ENCODE assay signal across 1 cellular context in the genomic region with DNA sequence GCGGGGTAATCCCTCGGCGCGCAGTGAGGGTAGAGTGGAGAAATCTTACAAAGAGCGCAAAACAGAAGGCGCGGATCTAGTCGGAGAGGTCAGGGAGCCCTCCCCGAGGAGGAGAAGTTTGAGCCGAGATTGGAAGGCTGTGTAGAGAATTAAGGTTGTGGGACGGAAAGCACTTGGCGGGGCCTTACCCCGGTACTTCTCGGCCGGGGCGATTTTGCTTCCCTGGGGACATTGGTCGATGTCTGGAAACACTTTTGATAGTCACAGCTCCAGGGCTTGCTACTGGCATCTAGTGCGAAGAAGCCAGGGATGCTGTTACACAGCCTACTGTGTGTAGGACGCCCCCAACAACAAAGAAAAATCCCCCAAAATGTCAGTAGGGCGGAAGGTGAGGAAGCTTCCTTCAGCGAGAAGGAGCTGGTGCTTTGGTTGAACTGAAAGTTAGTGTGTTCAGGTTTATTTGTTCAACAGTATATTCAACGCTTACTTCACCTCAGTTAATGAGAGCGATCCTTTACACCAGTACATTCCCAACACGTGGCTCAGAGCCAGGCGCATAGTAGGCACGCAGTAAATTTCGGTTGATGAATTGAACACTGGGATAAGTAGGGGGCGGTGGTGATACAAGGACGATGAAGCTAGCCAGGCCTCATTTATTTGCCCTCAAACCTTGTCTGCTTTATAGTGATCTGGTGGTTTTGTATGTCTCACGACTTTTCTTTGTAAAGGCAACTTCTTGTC.
TF ChIP-seq lines count a peak whose summit lies in the region.

No MANE protein-coding gene starts in this region.

TF ChIP-seq in K562, 482 proteins besides CTCF, POLR2A, EP300 and RAD21 (continues in another document):
- TF ChIP-seq ZNF23 (CRISPR knock-in tag; IDR thresholded peaks at IDR 0.05) (no peak), ELF1 (tag; IDR thresholded peaks at IDR 0.05) (no peak), PHB2 (IDR thresholded peaks at IDR 0.05; ENCODE audit: low read depth) (no peak), POLR2AphosphoS5 (IDR thresholded peaks at IDR 0.05; ENCODE audit: control insufficient read depth, insufficient read depth, low read depth, low read length) (no peak), ATF6 (CRISPR knock-in tag; IDR thresholded peaks at IDR 0.05) (peak; percentile 58; the same call in 1 of the 2 replicates), HCFC1 (IDR thresholded peaks at IDR 0.05; ENCODE audit: low read depth, low read length) (no peak), ZNF212 (CRISPR knock-in tag; IDR thresholded peaks at IDR 0.05) (no peak), UBTF (IDR thresholded peaks at IDR 0.05; ENCODE audit: borderline replicate concordance in 1 of 2, low read depth in 2 of 2, low read length in 2 of 2) (peak in 1 of 2 experiments; percentile 67; a peak in 1 of 4 replicates), ATF7 (IDR thresholded peaks at IDR 0.05) (no peak), SMARCB1 (IDR thresholded peaks at IDR 0.05; ENCODE audit: insufficient read length, low read depth) (no peak), ARID3A (IDR thresholded peaks at IDR 0.05; ENCODE audit: borderline replicate concordance, low read depth, low read length) (no peak), SLC30A9 (CRISPR knock-in tag; IDR thresholded peaks at IDR 0.05) (no peak), BMI1 (IDR thresholded peaks at IDR 0.05; ENCODE audit: low read length) (no peak), ZNF41 (CRISPR knock-in tag; conservative IDR thresholded peaks at IDR 0.05) (no peak), FOXA1 (IDR thresholded peaks at IDR 0.05; ENCODE audit: borderline replicate concordance) (no peak), GTF2F1 (IDR thresholded peaks at IDR 0.05; ENCODE audit: low read depth, low read length) (no peak; the same call in 1 of the 2 replicates), ARNT (IDR thresholded peaks at IDR 0.05) (no peak), ZBTB1 (CRISPR knock-in tag; IDR thresholded peaks at IDR 0.05; ENCODE audit: borderline replicate concordance, low read depth) (no peak), MEIS2 (IDR thresholded peaks at IDR 0.05; ENCODE audit: partially characterized antibody) (no peak), MIER1 (IDR thresholded peaks at IDR 0.05; ENCODE audit: low read depth) (no peak), SMAD1 (IDR thresholded peaks at IDR 0.05; ENCODE audit: low read depth, low read length, partially characterized antibody) (peak; percentile 55), NCOR1 (IDR thresholded peaks at IDR 0.05) (no peak), ZNF79 (CRISPR knock-in tag; IDR thresholded peaks at IDR 0.05; ENCODE audit: low read depth) (no peak), TAF1 (IDR thresholded peaks at IDR 0.05; ENCODE audit: control insufficient read depth, extremely low read depth, insufficient read depth, low read length, severe bottlenecking) (no peak)
- TF ChIP-seq, protein P1, sequence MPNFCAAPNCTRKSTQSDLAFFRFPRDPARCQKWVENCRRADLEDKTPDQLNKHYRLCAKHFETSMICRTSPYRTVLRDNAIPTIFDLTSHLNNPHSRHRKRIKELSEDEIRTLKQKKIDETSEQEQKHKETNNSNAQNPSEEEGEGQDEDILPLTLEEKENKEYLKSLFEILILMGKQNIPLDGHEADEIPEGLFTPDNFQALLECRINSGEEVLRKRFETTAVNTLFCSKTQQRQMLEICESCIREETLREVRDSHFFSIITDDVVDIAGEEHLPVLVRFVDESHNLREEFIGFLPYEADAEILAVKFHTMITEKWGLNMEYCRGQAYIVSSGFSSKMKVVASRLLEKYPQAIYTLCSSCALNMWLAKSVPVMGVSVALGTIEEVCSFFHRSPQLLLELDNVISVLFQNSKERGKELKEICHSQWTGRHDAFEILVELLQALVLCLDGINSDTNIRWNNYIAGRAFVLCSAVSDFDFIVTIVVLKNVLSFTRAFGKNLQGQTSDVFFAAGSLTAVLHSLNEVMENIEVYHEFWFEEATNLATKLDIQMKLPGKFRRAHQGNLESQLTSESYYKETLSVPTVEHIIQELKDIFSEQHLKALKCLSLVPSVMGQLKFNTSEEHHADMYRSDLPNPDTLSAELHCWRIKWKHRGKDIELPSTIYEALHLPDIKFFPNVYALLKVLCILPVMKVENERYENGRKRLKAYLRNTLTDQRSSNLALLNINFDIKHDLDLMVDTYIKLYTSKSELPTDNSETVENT (CRISPR knock-in tag; IDR thresholded peaks at IDR 0.05) = no peak
- TF ChIP-seq, protein P2, sequence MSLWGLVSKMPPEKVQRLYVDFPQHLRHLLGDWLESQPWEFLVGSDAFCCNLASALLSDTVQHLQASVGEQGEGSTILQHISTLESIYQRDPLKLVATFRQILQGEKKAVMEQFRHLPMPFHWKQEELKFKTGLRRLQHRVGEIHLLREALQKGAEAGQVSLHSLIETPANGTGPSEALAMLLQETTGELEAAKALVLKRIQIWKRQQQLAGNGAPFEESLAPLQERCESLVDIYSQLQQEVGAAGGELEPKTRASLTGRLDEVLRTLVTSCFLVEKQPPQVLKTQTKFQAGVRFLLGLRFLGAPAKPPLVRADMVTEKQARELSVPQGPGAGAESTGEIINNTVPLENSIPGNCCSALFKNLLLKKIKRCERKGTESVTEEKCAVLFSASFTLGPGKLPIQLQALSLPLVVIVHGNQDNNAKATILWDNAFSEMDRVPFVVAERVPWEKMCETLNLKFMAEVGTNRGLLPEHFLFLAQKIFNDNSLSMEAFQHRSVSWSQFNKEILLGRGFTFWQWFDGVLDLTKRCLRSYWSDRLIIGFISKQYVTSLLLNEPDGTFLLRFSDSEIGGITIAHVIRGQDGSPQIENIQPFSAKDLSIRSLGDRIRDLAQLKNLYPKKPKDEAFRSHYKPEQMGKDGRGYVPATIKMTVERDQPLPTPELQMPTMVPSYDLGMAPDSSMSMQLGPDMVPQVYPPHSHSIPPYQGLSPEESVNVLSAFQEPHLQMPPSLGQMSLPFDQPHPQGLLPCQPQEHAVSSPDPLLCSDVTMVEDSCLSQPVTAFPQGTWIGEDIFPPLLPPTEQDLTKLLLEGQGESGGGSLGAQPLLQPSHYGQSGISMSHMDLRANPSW (CRISPR knock-in tag; IDR thresholded peaks at IDR 0.05) = no peak
- TF ChIP-seq, protein P3, sequence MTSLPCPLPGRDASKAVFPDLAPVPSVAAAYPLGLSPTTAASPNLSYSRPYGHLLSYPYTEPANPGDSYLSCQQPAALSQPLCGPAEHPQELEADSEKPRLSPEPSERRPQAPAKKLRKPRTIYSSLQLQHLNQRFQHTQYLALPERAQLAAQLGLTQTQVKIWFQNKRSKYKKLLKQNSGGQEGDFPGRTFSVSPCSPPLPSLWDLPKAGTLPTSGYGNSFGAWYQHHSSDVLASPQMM (CRISPR knock-in tag; IDR thresholded peaks at IDR 0.05) = no peak
- TF ChIP-seq, protein P4, sequence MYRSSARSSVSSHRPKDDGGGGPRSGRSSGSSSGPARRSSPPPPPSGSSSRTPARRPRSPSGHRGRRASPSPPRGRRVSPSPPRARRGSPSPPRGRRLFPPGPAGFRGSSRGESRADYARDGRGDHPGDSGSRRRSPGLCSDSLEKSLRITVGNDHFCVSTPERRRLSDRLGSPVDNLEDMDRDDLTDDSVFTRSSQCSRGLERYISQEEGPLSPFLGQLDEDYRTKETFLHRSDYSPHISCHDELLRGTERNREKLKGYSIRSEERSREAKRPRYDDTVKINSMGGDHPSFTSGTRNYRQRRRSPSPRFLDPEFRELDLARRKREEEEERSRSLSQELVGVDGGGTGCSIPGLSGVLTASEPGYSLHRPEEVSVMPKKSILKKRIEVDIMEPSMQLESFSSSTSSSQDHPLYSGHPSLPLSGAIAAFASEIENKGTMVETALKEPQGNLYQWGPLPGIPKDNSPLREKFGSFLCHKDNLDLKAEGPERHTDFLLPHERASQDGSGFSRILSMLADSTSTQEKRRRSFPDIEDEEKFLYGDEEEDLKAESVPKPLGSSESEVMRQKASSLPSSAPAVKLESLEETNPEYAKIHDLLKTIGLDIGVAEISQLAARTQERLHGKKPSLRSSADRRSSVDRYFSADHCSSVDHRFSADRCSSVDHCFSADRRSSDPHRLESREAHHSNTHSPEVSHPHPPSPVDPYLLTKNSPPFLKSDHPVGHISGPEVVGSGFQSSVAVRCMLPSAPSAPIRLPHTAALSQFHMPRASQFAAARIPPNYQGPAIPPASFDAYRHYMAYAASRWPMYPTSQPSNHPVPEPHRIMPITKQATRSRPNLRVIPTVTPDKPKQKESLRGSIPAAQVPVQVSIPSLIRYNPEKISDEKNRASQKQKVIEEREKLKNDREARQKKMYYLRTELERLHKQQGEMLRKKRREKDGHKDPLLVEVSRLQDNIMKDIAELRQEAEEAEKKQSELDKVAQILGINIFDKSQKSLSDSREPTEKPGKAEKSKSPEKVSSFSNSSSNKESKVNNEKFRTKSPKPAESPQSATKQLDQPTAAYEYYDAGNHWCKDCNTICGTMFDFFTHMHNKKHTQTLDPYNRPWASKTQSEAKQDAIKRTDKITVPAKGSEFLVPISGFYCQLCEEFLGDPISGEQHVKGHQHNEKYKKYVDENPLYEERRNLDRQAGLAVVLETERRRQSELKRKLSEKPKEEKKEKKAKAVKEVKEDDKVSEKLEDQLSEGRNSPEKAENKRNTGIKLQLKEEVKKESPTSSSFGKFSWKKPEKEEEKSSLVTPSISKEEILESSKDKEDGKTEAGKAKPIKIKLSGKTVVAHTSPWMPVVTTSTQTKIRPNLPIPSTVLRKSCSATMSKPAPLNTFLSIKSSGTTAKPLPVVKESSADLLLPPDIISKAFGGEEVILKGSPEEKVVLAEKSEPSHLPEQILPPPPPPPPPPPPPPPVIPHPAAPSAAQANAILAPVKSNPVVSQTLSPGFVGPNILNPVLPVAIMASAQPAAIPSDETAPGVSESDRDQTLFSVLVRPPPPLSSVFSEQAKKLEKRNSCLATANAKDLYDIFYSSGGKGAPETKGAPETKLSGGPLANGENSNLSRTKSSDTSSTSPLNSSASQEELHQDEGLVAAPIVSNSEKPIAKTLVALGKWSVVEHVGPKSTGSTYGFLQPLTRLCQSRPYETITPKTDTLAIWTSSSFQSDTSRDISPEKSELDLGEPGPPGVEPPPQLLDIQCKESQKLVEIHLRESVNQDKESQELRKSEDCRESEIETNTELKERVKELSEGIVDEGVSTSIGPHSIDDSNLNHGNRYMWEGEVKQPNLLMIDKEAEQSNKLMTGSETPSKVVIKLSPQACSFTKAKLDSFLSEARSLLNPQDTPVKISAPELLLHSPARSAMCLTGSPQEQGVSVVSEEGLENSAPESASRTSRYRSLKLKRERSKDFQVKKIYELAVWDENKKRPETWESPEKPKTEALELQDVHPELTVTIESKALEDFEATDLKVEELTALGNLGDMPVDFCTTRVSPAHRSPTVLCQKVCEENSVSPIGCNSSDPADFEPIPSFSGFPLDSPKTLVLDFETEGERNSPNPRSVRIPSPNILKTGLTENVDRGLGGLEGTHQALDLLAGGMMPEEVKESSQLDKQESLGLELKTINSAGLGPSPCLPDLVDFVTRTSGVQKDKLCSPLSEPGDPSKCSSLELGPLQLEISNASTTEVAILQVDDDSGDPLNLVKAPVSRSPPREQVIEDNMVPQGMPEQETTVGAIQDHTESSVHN (IDR thresholded peaks at IDR 0.05; ENCODE audit: borderline replicate concordance in 1 of 2, low read depth in 1 of 2) = no peak
